ENCODE assay signal across 19 cellular contexts in genomic region chr11:119307974-119308373, GRCh38. TPM values are rescaled to one million over a fixed set of nuclear protein-coding genes. Genes with fewer than 3 reads are reported as not detected.
A peak's percentile ranks its signal among the peaks of the same experiment; 100 is the strongest.
DNase-seq lines count a peak whose midpoint lies in the region; ATAC-seq and TF ChIP-seq lines count a peak whose summit lies in the region.
"Had no signal": no experiment of that assay in that cellular context is flagged by ENCODE, and none has a peak within 500 bp of the region (broad histone marks: within the 10 kb centered on the region; RNA-seq: fewer than 3 reads in every experiment).

No MANE protein-coding gene starts in this region.

- no peak overlapping the region for H2BK12ac ChIP-seq in mesenchymal stem cell (ENCODE audit: low read length in 2 of 2)

- no peak overlapping the region for H2BK5ac ChIP-seq in mesenchymal stem cell (ENCODE audit: low read depth, low read length, poor library complexity, severe bottlenecking)

- no peaks in the 10 kb centered on the region for H3K27me3 ChIP-seq in CD4-positive, CD25-positive, alpha-beta regulatory T cell (ENCODE audit: control insufficient read depth, insufficient read depth, low read length)
- H3K27me3 ChIP-seq in ascending aorta, result no peaks in the 10 kb centered on the region
- H3K27me3 ChIP-seq in mesenchymal stem cell (ENCODE audit: control insufficient read depth in 1 of 2, insufficient read depth in 1 of 2, low read length in 2 of 2), result peaks cover 0 to 9% of the 10 kb centered on the region in 2 experiments
- no peaks in the 10 kb centered on the region for H3K27me3 ChIP-seq in thoracic aorta (replicated peaks; ENCODE audit: insufficient read depth)
- H3K27me3 ChIP-seq in foreskin keratinocyte, result no peaks in the 10 kb centered on the region
- H3K27me3 ChIP-seq: MG63 had no signal

- no peak overlapping the region for H2BK15ac ChIP-seq in mesenchymal stem cell (ENCODE audit: low read depth, poor library complexity, severe bottlenecking)

- H3K27me3 Mint-ChIP-seq in CD4-positive, CD25-positive, alpha-beta regulatory T cell, result no peaks in the 10 kb centered on the region

- WGBS in mesenchymal stem cell, result 96% methylated on average over 5 of the region's 5 CpGs

- peaks cover 8 to 30% (median 20%) of the 10 kb centered on the region in 4 donors for H3K4me1 Mint-ChIP-seq in CD4-positive, CD25-positive, alpha-beta regulatory T cell

- no peaks in the 10 kb centered on the region for H3K9me3 Mint-ChIP-seq in CD4-positive, CD25-positive, alpha-beta regulatory T cell

- H3K9ac ChIP-seq in mesenchymal stem cell (ENCODE audit: low read length), result no peak overlapping the region
- H3K9ac ChIP-seq: KMS-11 had no signal

- no peak overlapping the region for H4K91ac ChIP-seq in mesenchymal stem cell (ENCODE audit: low read length)

- no peak overlapping the region for H3K4me2 ChIP-seq in mesenchymal stem cell (ENCODE audit: low read length, poor library complexity, severe bottlenecking)
- H3K4me2 ChIP-seq: A549, KMS-11 had no signal

- peaks cover 19% of the 10 kb centered on the region for H3K4me1 ChIP-seq in CD4-positive, CD25-positive, alpha-beta regulatory T cell (ENCODE audit: control insufficient read depth, insufficient read depth, low read length, poor library complexity, severe bottlenecking)
- H3K4me1 ChIP-seq in ascending aorta, result peaks cover 11 to 52% of the 10 kb centered on the region in 2 donors
- H3K4me1 ChIP-seq in mesenchymal stem cell (ENCODE audit: control insufficient read depth, insufficient read depth, low read depth, low read length), result peaks cover 1% of the 10 kb centered on the region
- peaks cover 24 to 76% of the 10 kb centered on the region in 2 donors for H3K4me1 ChIP-seq in thoracic aorta (ENCODE audit: control insufficient read depth in 1 of 2, low read depth in 2 of 2)
- H3K4me1 ChIP-seq in foreskin keratinocyte, result peaks cover 5% of the 10 kb centered on the region
- H3K4me1 ChIP-seq: A549 had no signal

- H3K23ac ChIP-seq in mesenchymal stem cell (ENCODE audit: low read length in 2 of 2), result no peak overlapping the region

- no peaks in the 10 kb centered on the region for H3K9me3 ChIP-seq in CD4-positive, CD25-positive, alpha-beta regulatory T cell (ENCODE audit: control insufficient read depth in 2 of 2, low read length in 2 of 2)
- H3K9me3 ChIP-seq in ascending aorta (no peaks in the 10 kb centered on the region), mesenchymal stem cell (ENCODE audit: control insufficient read depth, low read length) (no peaks in the 10 kb centered on the region), thoracic aorta (no peaks in the 10 kb centered on the region)
- H3K9me3 ChIP-seq: A549, MG63 had no signal

- H3K4ac ChIP-seq in mesenchymal stem cell (ENCODE audit: low read depth in 1 of 2, low read length in 2 of 2), result no peak overlapping the region

- no peak for TF ChIP-seq CTCF in ascending aorta (IDR thresholded peaks at IDR 0.05)
- TF ChIP-seq CTCF in thoracic aorta (IDR thresholded peaks at IDR 0.05), result no peak
- TF ChIP-seq CTCF in foreskin keratinocyte (conservative IDR thresholded peaks at IDR 0.05), result no peak

- H3K4me3 ChIP-seq in CD4-positive, CD25-positive, alpha-beta regulatory T cell (ENCODE audit: low read depth, low read length), result no peak overlapping the region
- H3K4me3 ChIP-seq in ascending aorta (no peak overlapping the region), mesenchymal stem cell (ENCODE audit: insufficient read depth in 1 of 2, low read depth in 1 of 2, low read length in 2 of 2) (no peak overlapping the region), thoracic aorta (no peak overlapping the region)
- H3K4me3 ChIP-seq: A549, MG63 had no signal

- intact Hi-C loops in ascending aorta (cut with DNase I), result loop anchor here (2.0 to 5.0 kb wide), 2 partner anchors 101 to 139 kb away; partner anchors contain the start of genes CBL and NLRX1

- no peak overlapping the region for H2BK120ac ChIP-seq in mesenchymal stem cell (ENCODE audit: low read depth, low read length)

- no peak overlapping the region for H3K27ac Mint-ChIP-seq in CD4-positive, CD25-positive, alpha-beta regulatory T cell

- H3K79me1 ChIP-seq in mesenchymal stem cell (replicated peaks; ENCODE audit: low read length, poor library complexity, severe bottlenecking), result peaks cover 1% of the 10 kb centered on the region

- peaks cover 16% of the 10 kb centered on the region for H3K36me3 Mint-ChIP-seq in CD4-positive, CD25-positive, alpha-beta regulatory T cell

- H3K36me3 ChIP-seq in CD4-positive, CD25-positive, alpha-beta regulatory T cell (ENCODE audit: control insufficient read depth, insufficient read depth, low read length), result peaks cover 20% of the 10 kb centered on the region
- H3K36me3 ChIP-seq in ascending aorta (peaks cover 49 to 61% of the 10 kb centered on the region in 2 donors), mesenchymal stem cell (ENCODE audit: control insufficient read depth in 1 of 2, insufficient read depth in 2 of 2, low read depth in 1 of 2, low read length in 2 of 2) (peaks cover 37 to 61% of the 10 kb centered on the region in 2 experiments), thoracic aorta (peaks cover 40% of the 10 kb centered on the region)

- peak overlapping the region; percentile 45 for H3K27ac ChIP-seq in CD4-positive, CD25-positive, alpha-beta regulatory T cell (ENCODE audit: insufficient read depth, low read length, poor library complexity, severe bottlenecking)
- H3K27ac ChIP-seq in ascending aorta (peak overlapping the region; percentile 98 to 99), mesenchymal stem cell (ENCODE audit: low read length, poor library complexity, severe bottlenecking) (no peak overlapping the region), thoracic aorta (peak overlapping the region; percentile 77 to 91), foreskin keratinocyte (no peak overlapping the region)
- H3K27ac ChIP-seq: A549, C4-2B, KMS-11 had no signal

- H3K18ac ChIP-seq in mesenchymal stem cell (ENCODE audit: low read depth in 1 of 2, low read length in 2 of 2), result no peak overlapping the region

- no peak for DNase-seq in CD4-positive, CD25-positive, alpha-beta regulatory T cell
- DNase-seq in ascending aorta (ENCODE audit: low spot score in 2 of 2) (no peak), mesenchymal stem cell (no peak), thoracic aorta (ENCODE audit: low spot score) (no peak), foreskin keratinocyte (no peak), occipital lobe (lab: John Stamatoyannopoulos, UW) (no peak)
- DNase-seq: DMS79; MG63; NCI-H1105; NCI-H1694 treated with DMSO at 0.1 percent for 48 hours; NCI-H345; NCI-H526 treated with DMSO at 0.1 percent for 48 hours; NK-92 treated with Interleukin-12 subunit alpha and Interleukin-12 subunit beta, amount 100 ng/mL, for 24 hours; RPMI8226 had no signal

- H2AFZ ChIP-seq in mesenchymal stem cell (ENCODE audit: low read depth, low read length), result no peak overlapping the region

- ATAC-seq in CD4-positive, CD25-positive, alpha-beta regulatory T cell (ENCODE audit: low read depth in 2 of 2), result no peak
- no peak for ATAC-seq in thoracic aorta (ENCODE audit: insufficient number of reproducible peaks, low FRiP score, low read depth)
- ATAC-seq in GM21423 (IDR thresholded peaks at IDR 0.05; ENCODE audit: unreplicated experiment), result no peak
- no peak for ATAC-seq in foreskin keratinocyte

- H4K8ac ChIP-seq in mesenchymal stem cell (ENCODE audit: low read length), result peak overlapping the region; percentile 32

- peak overlapping the region; percentile 44 for H2AK5ac ChIP-seq in mesenchymal stem cell (ENCODE audit: low read length, severe bottlenecking)

- H3K4me3 Mint-ChIP-seq in CD4-positive, CD25-positive, alpha-beta regulatory T cell, result no peak overlapping the region

- no peak overlapping the region for H3K14ac ChIP-seq in mesenchymal stem cell (ENCODE audit: low read length in 2 of 2)

RNA-seq across cellular contexts. Expression of gene MCAM, which starts 9.0 kb away (rescaled TPM):
- 10.1 TPM for total RNA-seq in CD4-positive, CD25-positive, alpha-beta regulatory T cell
- polyA plus RNA-seq in CD4-positive, CD25-positive, alpha-beta regulatory T cell, result 1 to 10 TPM in 3 of 4 donors, under 1 TPM in 1; 0.37 to 1.6 (median 1.5) TPM
- total RNA-seq in ascending aorta, result 2,975 TPM
- polyA plus RNA-seq in mesenchymal stem cell (2013, experiment 1 of 2), result 80.2 TPM
- 77.3 TPM for polyA plus RNA-seq in mesenchymal stem cell (2013, experiment 2 of 2)
- 1,000 to 10,000 TPM; 3,387 to 6,698 TPM for total RNA-seq in thoracic aorta
- 25.5 and 34.0 TPM in 2 replicates for total RNA-seq in foreskin keratinocyte
- polyA plus RNA-seq in foreskin keratinocyte, result 12.5 and 20.2 TPM in 2 replicates
- 10.6 TPM for total RNA-seq in occipital lobe

RNA-seq across cellular contexts. Expression of gene RNF26, which starts 26.4 kb away (rescaled TPM):
- 21.0 TPM for total RNA-seq in CD4-positive, CD25-positive, alpha-beta regulatory T cell
- polyA plus RNA-seq in CD4-positive, CD25-positive, alpha-beta regulatory T cell, result 10 to 100 TPM; 27.5 to 38.3 (median 37.4) TPM
- total RNA-seq in ascending aorta (16.8 TPM), thoracic aorta (10 to 100 TPM; 11.0 to 12.1 TPM), foreskin keratinocyte (30.1 and 35.2 TPM in 2 replicates), occipital lobe (1.6 TPM)
- 30.2 TPM for polyA plus RNA-seq in mesenchymal stem cell (2013, experiment 1 of 2)
- 30.5 TPM for polyA plus RNA-seq in mesenchymal stem cell (2013, experiment 2 of 2)
- polyA plus RNA-seq in foreskin keratinocyte, result 41.0 and 49.9 TPM in 2 replicates

RNA-seq across cellular contexts. Expression of gene C1QTNF5, which starts 32.7 kb away (rescaled TPM):
- total RNA-seq in CD4-positive, CD25-positive, alpha-beta regulatory T cell, result not detected
- polyA plus RNA-seq in CD4-positive, CD25-positive, alpha-beta regulatory T cell, result not detected
- total RNA-seq in ascending aorta (95.8 TPM), thoracic aorta (10 to 100 TPM; 53.2 to 98.2 TPM), foreskin keratinocyte (not detected in 2 replicates), occipital lobe (4.2 TPM)
- 25.1 TPM for polyA plus RNA-seq in mesenchymal stem cell (2013, experiment 1 of 2)
- polyA plus RNA-seq in mesenchymal stem cell (2013, experiment 2 of 2), result 26.5 TPM
- 0.03 and 0.07 TPM in 2 replicates for polyA plus RNA-seq in foreskin keratinocyte
- polyA plus RNA-seq: A549 had no signal

RNA-seq across cellular contexts. Expression of gene MFRP, which starts 38.5 kb away (rescaled TPM):
- total RNA-seq in CD4-positive, CD25-positive, alpha-beta regulatory T cell, result not detected
- polyA plus RNA-seq in CD4-positive, CD25-positive, alpha-beta regulatory T cell, result not detected
- not detected for total RNA-seq in ascending aorta
- polyA plus RNA-seq in mesenchymal stem cell (2013, experiment 1 of 2), result not detected
- not detected for polyA plus RNA-seq in mesenchymal stem cell (2013, experiment 2 of 2)
- under 1 TPM in 1 of 2 donors, not detected in 1; 0.27 TPM for total RNA-seq in thoracic aorta
- total RNA-seq in foreskin keratinocyte, result not detected in 2 replicates
- polyA plus RNA-seq in foreskin keratinocyte, result not detected in 2 replicates
- total RNA-seq in occipital lobe, result not detected
- total RNA-seq: H7 had no signal
- polyA plus RNA-seq: A549 had no signal

Comparison
In these comparisons a context has a peak if more than half of its experiments do, and no peak if none do; other contexts are left out.
1. H3K27ac ChIP-seq: peak in CD4-positive, CD25-positive, alpha-beta regulatory T cell (single experiment), ascending aorta (2 of 2) and thoracic aorta (2 of 2); none in mesenchymal stem cell (single experiment) and foreskin keratinocyte (single experiment).
2. RNA of gene MCAM, which starts 9.0 kb away (total RNA-seq): 3,387 to 6,698 TPM in thoracic aorta and 2,975 TPM in ascending aorta (single experiment); 25.5 to 34.0 TPM in foreskin keratinocyte, 10.6 TPM in occipital lobe (single experiment) and 10.1 TPM in CD4-positive, CD25-positive, alpha-beta regulatory T cell (single experiment); every median in the first group is over 10 times any median in the second.
3. RNA of gene C1QTNF5, which starts 32.7 kb away (total RNA-seq): 53.2 to 98.2 TPM in thoracic aorta and 95.8 TPM in ascending aorta (single experiment); 4.2 TPM in occipital lobe (single experiment), not detected in foreskin keratinocyte and not detected in CD4-positive, CD25-positive, alpha-beta regulatory T cell (single experiment); every median in the first group is over 10 times any median in the second.